Comparison of ENCODE assay signal across 8 cellular contexts in genomic region chr1:93907718-93908117, GRCh38. TPM values are rescaled to one million over a fixed set of nuclear protein-coding genes. Genes with fewer than 3 reads are reported as not detected.
DNase-seq lines count a peak whose midpoint lies in the region; ATAC-seq and TF ChIP-seq lines count a peak whose summit lies in the region.

No MANE protein-coding gene starts in this region.

- no peak for TF ChIP-seq CTCF in cardiac fibroblast (IDR thresholded peaks at IDR 0.05; ENCODE audit: low read depth, low read length)

- POLR2A ChIA-PET in activated CD4-positive, alpha-beta T cell treated with anti-CD3 and anti-CD28 coated beads for 36 hours (lab: Charles Lee): no interaction called here
- POLR2A ChIA-PET in naive thymus-derived CD8-positive, alpha-beta T cell (lab: Charles Lee): interaction anchor here (3.6 kb wide), 1 partner anchor 29 kb away, joined by 33 read pairs; the partner anchor contains the start of gene DNTTIP2

- peaks cover 41% of the 10 kb centered on the region for H3K4me1 Mint-ChIP-seq in activated CD4-positive, alpha-beta T cell treated with anti-CD3 and anti-CD28 coated beads for 36 hours
- H3K4me1 Mint-ChIP-seq in naive thymus-derived CD8-positive, alpha-beta T cell: peaks cover 9 to 48% (median 40%) of the 10 kb centered on the region in 4 donors

- H3K4me3 ChIP-seq in cardiac fibroblast (replicated peaks in 1 of 2; ENCODE audit: low read depth in 2 of 2, low read length in 2 of 2): peak overlapping the region; percentile 70 to 75

- peak overlapping the region; percentile 62 for H3K4me3 Mint-ChIP-seq in activated CD4-positive, alpha-beta T cell treated with anti-CD3 and anti-CD28 coated beads for 36 hours
- peak overlapping the region; percentile 58 to 95 (median 72) for H3K4me3 Mint-ChIP-seq in naive thymus-derived CD8-positive, alpha-beta T cell

- ATAC-seq in activated CD4-positive, alpha-beta T cell treated with anti-CD3 and anti-CD28 coated beads for 36 hours: no peak
- no peak for ATAC-seq in naive thymus-derived CD8-positive, alpha-beta T cell
- no peak for ATAC-seq in GM21390 (IDR thresholded peaks at IDR 0.05; ENCODE audit: unreplicated experiment)

- no peak for DNase-seq in activated CD4-positive, alpha-beta T cell treated with anti-CD3 and anti-CD28 coated beads for 36 hours
- DNase-seq in activated CD4-positive, alpha-beta T cell treated with anti-CD3 and anti-CD28 coated beads, Interleukin-2, amount 50 U/mL, for 4 hours: no peak
- DNase-seq in NCI-H510A treated with DMSO at 0.1 percent for 48 hours (lab: John Stamatoyannopoulos, UW) (peak; percentile 62), cardiac fibroblast (ENCODE audit: low read depth in 2 of 2) (peak; percentile 58 to 67), ureter (ENCODE audit: low spot score) (no peak)
- no peak for DNase-seq in naive thymus-derived CD8-positive, alpha-beta T cell
- no peak for DNase-seq in effector CD8-positive, alpha-beta T cell (lab: John Stamatoyannopoulos, UW)

- H3K27me3 Mint-ChIP-seq in activated CD4-positive, alpha-beta T cell treated with anti-CD3 and anti-CD28 coated beads for 36 hours: no peaks in the 10 kb centered on the region
- no peaks in the 10 kb centered on the region for H3K27me3 Mint-ChIP-seq in naive thymus-derived CD8-positive, alpha-beta T cell

- H3K27ac Mint-ChIP-seq in activated CD4-positive, alpha-beta T cell treated with anti-CD3 and anti-CD28 coated beads for 36 hours: peak overlapping the region; percentile 45
- peak overlapping the region in 8 of 10 donors; percentile 41 to 91 (median 69) for H3K27ac Mint-ChIP-seq in naive thymus-derived CD8-positive, alpha-beta T cell

- CTCF ChIA-PET in activated CD4-positive, alpha-beta T cell treated with anti-CD3 and anti-CD28 coated beads for 36 hours (lab: Charles Lee): interaction anchor here (0.8 to 1.0 kb wide), 2 partner anchors 10 to 62 kb away, joined by 3 to 7 read pairs; no protein-coding TSS in a partner anchor

- peaks cover 4% of the 10 kb centered on the region for H3K36me3 Mint-ChIP-seq in activated CD4-positive, alpha-beta T cell treated with anti-CD3 and anti-CD28 coated beads for 36 hours (ENCODE audit: low read depth)
- H3K36me3 Mint-ChIP-seq in naive thymus-derived CD8-positive, alpha-beta T cell: no peaks in the 10 kb centered on the region

- H3K9me3 Mint-ChIP-seq in activated CD4-positive, alpha-beta T cell treated with anti-CD3 and anti-CD28 coated beads for 36 hours (ENCODE audit: low read depth): peaks cover 5% of the 10 kb centered on the region
- H3K9me3 Mint-ChIP-seq in naive thymus-derived CD8-positive, alpha-beta T cell: peaks cover 0 to 6% (median 0%) of the 10 kb centered on the region in 9 donors

- intact Hi-C loops in activated CD4-positive, alpha-beta T cell treated with anti-CD3 and anti-CD28 coated beads for 36 hours (cut with DNase I, micrococcal nuclease): loop anchor here (2.0 to 5.0 kb wide), 3 partner anchors 29 to 561 kb away; partner anchors contain the start of gene DNTTIP2 (in 1 of the 2)

RNA-seq across cellular contexts. Expression of gene GCLM, which starts 1.5 kb away (rescaled TPM):
- total RNA-seq in activated CD4-positive, alpha-beta T cell treated with anti-CD3 and anti-CD28 coated beads for 36 hours: 10 to 100 TPM; 12.8 to 19.2 TPM
- 10 to 100 TPM; 18.5 to 19.3 TPM for total RNA-seq in naive thymus-derived CD8-positive, alpha-beta T cell
- polyA plus RNA-seq in naive thymus-derived CD8-positive, alpha-beta T cell: 10 to 100 TPM; 11.3 to 18.2 (median 14.2) TPM
- 12.6 TPM for total RNA-seq in ureter

RNA-seq across cellular contexts. Expression of gene DNTTIP2, which starts 28.7 kb away (rescaled TPM):
- total RNA-seq in activated CD4-positive, alpha-beta T cell treated with anti-CD3 and anti-CD28 coated beads for 36 hours: 10 to 100 TPM; 82.8 to 84.9 TPM
- total RNA-seq in naive thymus-derived CD8-positive, alpha-beta T cell: 10 to 100 TPM; 74.2 to 87.6 TPM
- 10 to 100 TPM; 68.8 to 72.9 (median 70.9) TPM for polyA plus RNA-seq in naive thymus-derived CD8-positive, alpha-beta T cell
- 60.4 TPM for total RNA-seq in ureter

Comparison
In these comparisons a context has a peak if more than half of its experiments do, and no peak if none do; other contexts are left out.
1. DNase-seq: peak in NCI-H510A treated with DMSO at 0.1 percent for 48 hours (single experiment) and cardiac fibroblast (2 of 2); none in activated CD4-positive, alpha-beta T cell treated with anti-CD3 and anti-CD28 coated beads for 36 hours (single experiment), activated CD4-positive, alpha-beta T cell treated with anti-CD3 and anti-CD28 coated beads, Interleukin-2, amount 50 U/mL, for 4 hours (0 of 2), naive thymus-derived CD8-positive, alpha-beta T cell (0 of 10), effector CD8-positive, alpha-beta T cell (single experiment) and ureter (single experiment).